ENCODE assay signal across 1 cellular context in the genomic region with DNA sequence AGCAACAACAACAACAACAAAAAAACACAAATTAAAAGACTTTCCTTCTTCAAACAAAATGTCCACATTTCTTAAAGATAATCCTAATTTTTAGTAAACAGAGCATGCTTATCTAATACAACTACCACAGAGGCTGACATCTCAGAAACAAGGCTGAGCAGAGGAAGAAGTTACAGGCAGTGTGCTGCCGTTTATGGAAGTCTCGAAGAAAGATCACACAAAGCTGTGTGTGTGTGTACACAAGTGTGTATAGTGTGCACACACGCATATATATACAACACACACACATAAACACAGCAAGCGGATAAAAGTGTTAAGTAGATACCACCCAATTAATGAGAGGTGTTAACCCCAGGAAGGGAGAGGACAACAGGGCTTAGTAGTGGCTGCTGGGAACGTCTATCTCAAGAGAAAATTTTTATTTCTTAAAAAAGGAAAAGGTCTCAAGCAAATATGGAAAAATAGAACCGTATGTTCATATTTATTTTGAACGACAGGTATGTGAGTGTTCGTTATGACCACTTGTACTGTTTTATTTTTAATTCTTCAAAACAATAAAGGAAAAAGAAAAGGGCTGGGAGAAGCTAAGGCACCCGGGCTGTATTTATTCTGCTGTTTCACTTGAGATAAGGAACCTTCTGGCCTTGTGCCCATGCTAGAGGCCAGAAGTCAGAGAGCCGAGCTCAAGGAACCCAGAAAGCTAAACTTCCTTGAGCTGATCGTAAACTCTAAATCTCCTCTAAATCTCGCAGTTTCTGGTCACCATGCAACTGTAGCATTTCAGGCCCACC.
TF ChIP-seq lines count a peak whose summit lies in the region.

No MANE protein-coding gene starts in this region.

TF ChIP-seq in K562, 482 proteins besides CTCF, POLR2A, EP300 and RAD21 (continued from another document and continues in another):
- TF ChIP-seq TEAD4 (IDR thresholded peaks at IDR 0.05; ENCODE audit: low read length) = peak; percentile 64
- no peak for TF ChIP-seq TEAD4 (CRISPR knock-in tag; IDR thresholded peaks at IDR 0.05; ENCODE audit: borderline replicate concordance)
- TF ChIP-seq ZNF140 (CRISPR knock-in tag; IDR thresholded peaks at IDR 0.05) = no peak
- TF ChIP-seq, protein P1, sequence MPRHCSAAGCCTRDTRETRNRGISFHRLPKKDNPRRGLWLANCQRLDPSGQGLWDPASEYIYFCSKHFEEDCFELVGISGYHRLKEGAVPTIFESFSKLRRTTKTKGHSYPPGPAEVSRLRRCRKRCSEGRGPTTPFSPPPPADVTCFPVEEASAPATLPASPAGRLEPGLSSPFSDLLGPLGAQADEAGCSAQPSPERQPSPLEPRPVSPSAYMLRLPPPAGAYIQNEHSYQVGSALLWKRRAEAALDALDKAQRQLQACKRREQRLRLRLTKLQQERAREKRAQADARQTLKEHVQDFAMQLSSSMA (CRISPR knock-in tag; IDR thresholded peaks at IDR 0.05) = no peak
- TF ChIP-seq, protein P2, sequence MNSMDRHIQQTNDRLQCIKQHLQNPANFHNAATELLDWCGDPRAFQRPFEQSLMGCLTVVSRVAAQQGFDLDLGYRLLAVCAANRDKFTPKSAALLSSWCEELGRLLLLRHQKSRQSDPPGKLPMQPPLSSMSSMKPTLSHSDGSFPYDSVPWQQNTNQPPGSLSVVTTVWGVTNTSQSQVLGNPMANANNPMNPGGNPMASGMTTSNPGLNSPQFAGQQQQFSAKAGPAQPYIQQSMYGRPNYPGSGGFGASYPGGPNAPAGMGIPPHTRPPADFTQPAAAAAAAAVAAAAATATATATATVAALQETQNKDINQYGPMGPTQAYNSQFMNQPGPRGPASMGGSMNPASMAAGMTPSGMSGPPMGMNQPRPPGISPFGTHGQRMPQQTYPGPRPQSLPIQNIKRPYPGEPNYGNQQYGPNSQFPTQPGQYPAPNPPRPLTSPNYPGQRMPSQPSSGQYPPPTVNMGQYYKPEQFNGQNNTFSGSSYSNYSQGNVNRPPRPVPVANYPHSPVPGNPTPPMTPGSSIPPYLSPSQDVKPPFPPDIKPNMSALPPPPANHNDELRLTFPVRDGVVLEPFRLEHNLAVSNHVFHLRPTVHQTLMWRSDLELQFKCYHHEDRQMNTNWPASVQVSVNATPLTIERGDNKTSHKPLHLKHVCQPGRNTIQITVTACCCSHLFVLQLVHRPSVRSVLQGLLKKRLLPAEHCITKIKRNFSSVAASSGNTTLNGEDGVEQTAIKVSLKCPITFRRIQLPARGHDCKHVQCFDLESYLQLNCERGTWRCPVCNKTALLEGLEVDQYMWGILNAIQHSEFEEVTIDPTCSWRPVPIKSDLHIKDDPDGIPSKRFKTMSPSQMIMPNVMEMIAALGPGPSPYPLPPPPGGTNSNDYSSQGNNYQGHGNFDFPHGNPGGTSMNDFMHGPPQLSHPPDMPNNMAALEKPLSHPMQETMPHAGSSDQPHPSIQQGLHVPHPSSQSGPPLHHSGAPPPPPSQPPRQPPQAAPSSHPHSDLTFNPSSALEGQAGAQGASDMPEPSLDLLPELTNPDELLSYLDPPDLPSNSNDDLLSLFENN (IDR thresholded peaks at IDR 0.05; ENCODE audit: low read depth in 2 of 2, low read length in 2 of 2) = peak in 1 of 2 experiments; percentile 18; a peak in 2 of 4 replicates
- TF ChIP-seq BCL6 (CRISPR knock-in tag; IDR thresholded peaks at IDR 0.05) = no peak
- no peak for TF ChIP-seq ELF2 (CRISPR knock-in tag; IDR thresholded peaks at IDR 0.05)
- TF ChIP-seq ZNF584 (CRISPR knock-in tag; IDR thresholded peaks at IDR 0.05; ENCODE audit: low read depth) = no peak
- TF ChIP-seq SMAD3 (CRISPR knock-in tag; conservative IDR thresholded peaks at IDR 0.05) = no peak
- TF ChIP-seq THRAP3 (IDR thresholded peaks at IDR 0.05; ENCODE audit: borderline replicate concordance) = no peak
- peak in 1 of 2 experiments; percentile 39; a peak in 1 of 4 replicates for TF ChIP-seq RCOR1 (IDR thresholded peaks at IDR 0.05; ENCODE audit: borderline replicate concordance in 1 of 2, low read depth in 2 of 2, low read length in 2 of 2)
- TF ChIP-seq ZNF239 (CRISPR knock-in tag; IDR thresholded peaks at IDR 0.05) = no peak
- no peak for TF ChIP-seq ZNF165 (CRISPR knock-in tag; IDR thresholded peaks at IDR 0.05; ENCODE audit: borderline replicate concordance)
- TF ChIP-seq ZNF444 (CRISPR knock-in tag; IDR thresholded peaks at IDR 0.05) = no peak
- TF ChIP-seq, protein P3, sequence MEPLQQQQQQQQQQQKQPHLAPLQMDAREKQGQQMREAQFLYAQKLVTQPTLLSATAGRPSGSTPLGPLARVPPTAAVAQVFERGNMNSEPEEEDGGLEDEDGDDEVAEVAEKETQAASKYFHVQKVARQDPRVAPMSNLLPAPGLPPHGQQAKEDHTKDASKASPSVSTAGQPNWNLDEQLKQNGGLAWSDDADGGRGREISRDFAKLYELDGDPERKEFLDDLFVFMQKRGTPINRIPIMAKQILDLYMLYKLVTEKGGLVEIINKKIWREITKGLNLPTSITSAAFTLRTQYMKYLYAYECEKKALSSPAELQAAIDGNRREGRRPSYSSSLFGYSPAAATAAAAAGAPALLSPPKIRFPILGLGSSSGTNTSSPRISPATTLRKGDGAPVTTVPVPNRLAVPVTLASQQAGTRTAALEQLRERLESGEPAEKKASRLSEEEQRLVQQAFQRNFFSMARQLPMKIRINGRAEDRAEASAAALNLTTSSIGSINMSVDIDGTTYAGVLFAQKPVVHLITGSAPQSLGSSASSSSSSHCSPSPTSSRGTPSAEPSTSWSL (CRISPR knock-in tag; IDR thresholded peaks at IDR 0.05; ENCODE audit: borderline replicate concordance) = no peak
- TF ChIP-seq MAFF (IDR thresholded peaks at IDR 0.05; ENCODE audit: low read length) = no peak; the same call in 1 of the 2 replicates
- TF ChIP-seq, protein P4, sequence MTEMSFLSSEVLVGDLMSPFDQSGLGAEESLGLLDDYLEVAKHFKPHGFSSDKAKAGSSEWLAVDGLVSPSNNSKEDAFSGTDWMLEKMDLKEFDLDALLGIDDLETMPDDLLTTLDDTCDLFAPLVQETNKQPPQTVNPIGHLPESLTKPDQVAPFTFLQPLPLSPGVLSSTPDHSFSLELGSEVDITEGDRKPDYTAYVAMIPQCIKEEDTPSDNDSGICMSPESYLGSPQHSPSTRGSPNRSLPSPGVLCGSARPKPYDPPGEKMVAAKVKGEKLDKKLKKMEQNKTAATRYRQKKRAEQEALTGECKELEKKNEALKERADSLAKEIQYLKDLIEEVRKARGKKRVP (CRISPR knock-in tag; IDR thresholded peaks at IDR 0.05) = no peak
- TF ChIP-seq, protein P5, sequence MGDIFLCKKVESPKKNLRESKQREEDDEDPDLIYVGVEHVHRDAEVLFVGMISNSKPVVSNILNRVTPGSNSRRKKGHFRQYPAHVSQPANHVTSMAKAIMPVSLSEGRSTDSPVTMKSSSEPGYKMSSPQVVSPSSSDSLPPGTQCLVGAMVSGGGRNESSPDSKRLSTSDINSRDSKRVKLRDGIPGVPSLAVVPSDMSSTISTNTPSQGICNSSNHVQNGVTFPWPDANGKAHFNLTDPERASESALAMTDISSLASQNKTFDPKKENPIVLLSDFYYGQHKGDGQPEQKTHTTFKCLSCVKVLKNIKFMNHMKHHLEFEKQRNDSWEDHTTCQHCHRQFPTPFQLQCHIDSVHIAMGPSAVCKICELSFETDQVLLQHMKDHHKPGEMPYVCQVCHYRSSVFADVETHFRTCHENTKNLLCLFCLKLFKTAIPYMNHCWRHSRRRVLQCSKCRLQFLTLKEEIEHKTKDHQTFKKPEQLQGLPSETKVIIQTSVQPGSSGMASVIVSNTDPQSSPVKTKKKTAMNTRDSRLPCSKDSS (IDR thresholded peaks at IDR 0.05; ENCODE audit: low read depth, partially characterized antibody) = no peak
- no peak for TF ChIP-seq SP2 (IDR thresholded peaks at IDR 0.05; ENCODE audit: extremely low read depth, low read depth, low read length, poor library complexity, severe bottlenecking)
- TF ChIP-seq, protein P6, sequence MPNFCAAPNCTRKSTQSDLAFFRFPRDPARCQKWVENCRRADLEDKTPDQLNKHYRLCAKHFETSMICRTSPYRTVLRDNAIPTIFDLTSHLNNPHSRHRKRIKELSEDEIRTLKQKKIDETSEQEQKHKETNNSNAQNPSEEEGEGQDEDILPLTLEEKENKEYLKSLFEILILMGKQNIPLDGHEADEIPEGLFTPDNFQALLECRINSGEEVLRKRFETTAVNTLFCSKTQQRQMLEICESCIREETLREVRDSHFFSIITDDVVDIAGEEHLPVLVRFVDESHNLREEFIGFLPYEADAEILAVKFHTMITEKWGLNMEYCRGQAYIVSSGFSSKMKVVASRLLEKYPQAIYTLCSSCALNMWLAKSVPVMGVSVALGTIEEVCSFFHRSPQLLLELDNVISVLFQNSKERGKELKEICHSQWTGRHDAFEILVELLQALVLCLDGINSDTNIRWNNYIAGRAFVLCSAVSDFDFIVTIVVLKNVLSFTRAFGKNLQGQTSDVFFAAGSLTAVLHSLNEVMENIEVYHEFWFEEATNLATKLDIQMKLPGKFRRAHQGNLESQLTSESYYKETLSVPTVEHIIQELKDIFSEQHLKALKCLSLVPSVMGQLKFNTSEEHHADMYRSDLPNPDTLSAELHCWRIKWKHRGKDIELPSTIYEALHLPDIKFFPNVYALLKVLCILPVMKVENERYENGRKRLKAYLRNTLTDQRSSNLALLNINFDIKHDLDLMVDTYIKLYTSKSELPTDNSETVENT (CRISPR knock-in tag; IDR thresholded peaks at IDR 0.05) = no peak
- peak in 1 of 2 experiments; percentile 66; a peak in 3 of 4 replicates for TF ChIP-seq FOXA3 (CRISPR knock-in tag; conservative IDR thresholded peaks at IDR 0.05 in 1 of 2, IDR thresholded peaks at IDR 0.05 in 1 of 2)
- no peak for TF ChIP-seq PTTG1 (tag; IDR thresholded peaks at IDR 0.05; ENCODE audit: low read depth)
- 0 out of 2 replicates have a peak, but pooled peaks have one; percentile 22 for TF ChIP-seq GABPA (tag; conservative IDR thresholded peaks at IDR 0.05; ENCODE audit: low read depth)
- TF ChIP-seq ZNF12 (CRISPR knock-in tag; IDR thresholded peaks at IDR 0.05) = no peak
- TF ChIP-seq MYC (IDR thresholded peaks at IDR 0.05; ENCODE audit: low read depth, low read length) = no peak
- no peak for TF ChIP-seq MYC (CRISPR knock-in tag; IDR thresholded peaks at IDR 0.05; ENCODE audit: borderline replicate concordance, low read depth)
- TF ChIP-seq, protein P7, sequence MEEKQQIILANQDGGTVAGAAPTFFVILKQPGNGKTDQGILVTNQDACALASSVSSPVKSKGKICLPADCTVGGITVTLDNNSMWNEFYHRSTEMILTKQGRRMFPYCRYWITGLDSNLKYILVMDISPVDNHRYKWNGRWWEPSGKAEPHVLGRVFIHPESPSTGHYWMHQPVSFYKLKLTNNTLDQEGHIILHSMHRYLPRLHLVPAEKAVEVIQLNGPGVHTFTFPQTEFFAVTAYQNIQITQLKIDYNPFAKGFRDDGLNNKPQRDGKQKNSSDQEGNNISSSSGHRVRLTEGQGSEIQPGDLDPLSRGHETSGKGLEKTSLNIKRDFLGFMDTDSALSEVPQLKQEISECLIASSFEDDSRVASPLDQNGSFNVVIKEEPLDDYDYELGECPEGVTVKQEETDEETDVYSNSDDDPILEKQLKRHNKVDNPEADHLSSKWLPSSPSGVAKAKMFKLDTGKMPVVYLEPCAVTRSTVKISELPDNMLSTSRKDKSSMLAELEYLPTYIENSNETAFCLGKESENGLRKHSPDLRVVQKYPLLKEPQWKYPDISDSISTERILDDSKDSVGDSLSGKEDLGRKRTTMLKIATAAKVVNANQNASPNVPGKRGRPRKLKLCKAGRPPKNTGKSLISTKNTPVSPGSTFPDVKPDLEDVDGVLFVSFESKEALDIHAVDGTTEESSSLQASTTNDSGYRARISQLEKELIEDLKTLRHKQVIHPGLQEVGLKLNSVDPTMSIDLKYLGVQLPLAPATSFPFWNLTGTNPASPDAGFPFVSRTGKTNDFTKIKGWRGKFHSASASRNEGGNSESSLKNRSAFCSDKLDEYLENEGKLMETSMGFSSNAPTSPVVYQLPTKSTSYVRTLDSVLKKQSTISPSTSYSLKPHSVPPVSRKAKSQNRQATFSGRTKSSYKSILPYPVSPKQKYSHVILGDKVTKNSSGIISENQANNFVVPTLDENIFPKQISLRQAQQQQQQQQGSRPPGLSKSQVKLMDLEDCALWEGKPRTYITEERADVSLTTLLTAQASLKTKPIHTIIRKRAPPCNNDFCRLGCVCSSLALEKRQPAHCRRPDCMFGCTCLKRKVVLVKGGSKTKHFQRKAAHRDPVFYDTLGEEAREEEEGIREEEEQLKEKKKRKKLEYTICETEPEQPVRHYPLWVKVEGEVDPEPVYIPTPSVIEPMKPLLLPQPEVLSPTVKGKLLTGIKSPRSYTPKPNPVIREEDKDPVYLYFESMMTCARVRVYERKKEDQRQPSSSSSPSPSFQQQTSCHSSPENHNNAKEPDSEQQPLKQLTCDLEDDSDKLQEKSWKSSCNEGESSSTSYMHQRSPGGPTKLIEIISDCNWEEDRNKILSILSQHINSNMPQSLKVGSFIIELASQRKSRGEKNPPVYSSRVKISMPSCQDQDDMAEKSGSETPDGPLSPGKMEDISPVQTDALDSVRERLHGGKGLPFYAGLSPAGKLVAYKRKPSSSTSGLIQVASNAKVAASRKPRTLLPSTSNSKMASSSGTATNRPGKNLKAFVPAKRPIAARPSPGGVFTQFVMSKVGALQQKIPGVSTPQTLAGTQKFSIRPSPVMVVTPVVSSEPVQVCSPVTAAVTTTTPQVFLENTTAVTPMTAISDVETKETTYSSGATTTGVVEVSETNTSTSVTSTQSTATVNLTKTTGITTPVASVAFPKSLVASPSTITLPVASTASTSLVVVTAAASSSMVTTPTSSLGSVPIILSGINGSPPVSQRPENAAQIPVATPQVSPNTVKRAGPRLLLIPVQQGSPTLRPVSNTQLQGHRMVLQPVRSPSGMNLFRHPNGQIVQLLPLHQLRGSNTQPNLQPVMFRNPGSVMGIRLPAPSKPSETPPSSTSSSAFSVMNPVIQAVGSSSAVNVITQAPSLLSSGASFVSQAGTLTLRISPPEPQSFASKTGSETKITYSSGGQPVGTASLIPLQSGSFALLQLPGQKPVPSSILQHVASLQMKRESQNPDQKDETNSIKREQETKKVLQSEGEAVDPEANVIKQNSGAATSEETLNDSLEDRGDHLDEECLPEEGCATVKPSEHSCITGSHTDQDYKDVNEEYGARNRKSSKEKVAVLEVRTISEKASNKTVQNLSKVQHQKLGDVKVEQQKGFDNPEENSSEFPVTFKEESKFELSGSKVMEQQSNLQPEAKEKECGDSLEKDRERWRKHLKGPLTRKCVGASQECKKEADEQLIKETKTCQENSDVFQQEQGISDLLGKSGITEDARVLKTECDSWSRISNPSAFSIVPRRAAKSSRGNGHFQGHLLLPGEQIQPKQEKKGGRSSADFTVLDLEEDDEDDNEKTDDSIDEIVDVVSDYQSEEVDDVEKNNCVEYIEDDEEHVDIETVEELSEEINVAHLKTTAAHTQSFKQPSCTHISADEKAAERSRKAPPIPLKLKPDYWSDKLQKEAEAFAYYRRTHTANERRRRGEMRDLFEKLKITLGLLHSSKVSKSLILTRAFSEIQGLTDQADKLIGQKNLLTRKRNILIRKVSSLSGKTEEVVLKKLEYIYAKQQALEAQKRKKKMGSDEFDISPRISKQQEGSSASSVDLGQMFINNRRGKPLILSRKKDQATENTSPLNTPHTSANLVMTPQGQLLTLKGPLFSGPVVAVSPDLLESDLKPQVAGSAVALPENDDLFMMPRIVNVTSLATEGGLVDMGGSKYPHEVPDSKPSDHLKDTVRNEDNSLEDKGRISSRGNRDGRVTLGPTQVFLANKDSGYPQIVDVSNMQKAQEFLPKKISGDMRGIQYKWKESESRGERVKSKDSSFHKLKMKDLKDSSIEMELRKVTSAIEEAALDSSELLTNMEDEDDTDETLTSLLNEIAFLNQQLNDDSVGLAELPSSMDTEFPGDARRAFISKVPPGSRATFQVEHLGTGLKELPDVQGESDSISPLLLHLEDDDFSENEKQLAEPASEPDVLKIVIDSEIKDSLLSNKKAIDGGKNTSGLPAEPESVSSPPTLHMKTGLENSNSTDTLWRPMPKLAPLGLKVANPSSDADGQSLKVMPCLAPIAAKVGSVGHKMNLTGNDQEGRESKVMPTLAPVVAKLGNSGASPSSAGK (IDR thresholded peaks at IDR 0.05) = no peak
